ENCODE assay signal across 8 cellular contexts in genomic region chr7:6436385-6436685, GRCh38. TPM values are rescaled to one million over a fixed set of nuclear protein-coding genes. Genes with fewer than 3 reads are reported as not detected.
DNase-seq lines count a peak whose midpoint lies in the region; ATAC-seq lines count a peak whose summit lies in the region.

No MANE protein-coding gene starts in this region.

- H3K36me3 Mint-ChIP-seq in natural killer cell treated with Interleukin-12 subunit alpha and Interleukin-12 subunit beta and Interleukin-15 and Interleukin-18, amount 100 ng/mL, for 72 hours, result no peaks in the 10 kb centered on the region

- peaks cover 12 to 15% of the 10 kb centered on the region in 2 donors for H3K4me1 Mint-ChIP-seq in natural killer cell treated with Interleukin-12 subunit alpha and Interleukin-12 subunit beta and Interleukin-15 and Interleukin-18, amount 100 ng/mL, for 72 hours (ENCODE audit: low read depth in 2 of 2)

- no peaks in the 10 kb centered on the region for H3K27me3 Mint-ChIP-seq in natural killer cell treated with Interleukin-12 subunit alpha and Interleukin-12 subunit beta and Interleukin-15 and Interleukin-18, amount 100 ng/mL, for 72 hours

- ATAC-seq in natural killer cell treated with Interleukin-12 subunit alpha and Interleukin-12 subunit beta and Interleukin-15 and Interleukin-18, amount 100 ng/mL, for 72 hours, result no peak

- H3K9me3 Mint-ChIP-seq in natural killer cell treated with Interleukin-12 subunit alpha and Interleukin-12 subunit beta and Interleukin-15 and Interleukin-18, amount 100 ng/mL, for 72 hours, result no peaks in the 10 kb centered on the region

- peak overlapping the region; percentile 59 for H3K4me3 Mint-ChIP-seq in natural killer cell treated with Interleukin-12 subunit alpha and Interleukin-12 subunit beta and Interleukin-15 and Interleukin-18, amount 100 ng/mL, for 72 hours

- DNase-seq in GF-D8 (lab: John Stamatoyannopoulos, UW), result peak; percentile 96
- peak; percentile 77 for DNase-seq in NCI-H2171 treated with DMSO at 0.1 percent for 48 hours (lab: John Stamatoyannopoulos, UW)
- DNase-seq in natural killer cell treated with Interleukin-12 subunit alpha and Interleukin-12 subunit beta and Interleukin-15 and Interleukin-18, amount 100 ng/mL, for 72 hours (ENCODE audit: low spot score), result no peak
- DNase-seq in NCI-H2227 (lab: John Stamatoyannopoulos, UW; ENCODE audit: unreplicated experiment), result no peak
- DNase-seq in ureter (ENCODE audit: low spot score), result no peak
- no peak for DNase-seq in NCI-H2196 (lab: John Stamatoyannopoulos, UW; ENCODE audit: unreplicated experiment)
- no peak for DNase-seq in H4 (ENCODE audit: low spot score)

- H3K27ac ChIP-seq in angular gyrus (ENCODE audit: low read depth, low read length), result peak overlapping the region; percentile 75

- peak overlapping the region; percentile 49 to 71 for H3K27ac Mint-ChIP-seq in natural killer cell treated with Interleukin-12 subunit alpha and Interleukin-12 subunit beta and Interleukin-15 and Interleukin-18, amount 100 ng/mL, for 72 hours

RNA-seq across cellular contexts. Expression of gene DAGLB, which starts 11.4 kb away (rescaled TPM):
- 10 to 100 TPM; 19.6 to 30.6 TPM for total RNA-seq in natural killer cell treated with Interleukin-12 subunit alpha and Interleukin-12 subunit beta and Interleukin-15 and Interleukin-18, amount 100 ng/mL, for 72 hours
- total RNA-seq in ureter, result 16.8 TPM
- total RNA-seq in H4 (2014; rRNA removed; shearing (Covaris generic)), result 16.2 and 29.2 TPM in 2 replicates

RNA-seq across cellular contexts. Expression of gene KDELR2, which starts 47.6 kb away (rescaled TPM):
- 100 to 1,000 TPM; 123 to 147 TPM for total RNA-seq in natural killer cell treated with Interleukin-12 subunit alpha and Interleukin-12 subunit beta and Interleukin-15 and Interleukin-18, amount 100 ng/mL, for 72 hours
- 143 TPM for total RNA-seq in ureter
- 458 and 494 TPM in 2 replicates for total RNA-seq in H4 (2014; rRNA removed; shearing (Covaris generic))

Comparison
In these comparisons a context has a peak if more than half of its experiments do, and no peak if none do; other contexts are left out.
1. DNase-seq: peak in GF-D8 (single experiment) and NCI-H2171 treated with DMSO at 0.1 percent for 48 hours (single experiment); none in natural killer cell treated with Interleukin-12 subunit alpha and Interleukin-12 subunit beta and Interleukin-15 and Interleukin-18, amount 100 ng/mL, for 72 hours (single experiment), NCI-H2227 (single experiment), ureter (single experiment), NCI-H2196 (single experiment) and H4 (single experiment).